ENCODE assay signal across 1 cellular context in the genomic region with DNA sequence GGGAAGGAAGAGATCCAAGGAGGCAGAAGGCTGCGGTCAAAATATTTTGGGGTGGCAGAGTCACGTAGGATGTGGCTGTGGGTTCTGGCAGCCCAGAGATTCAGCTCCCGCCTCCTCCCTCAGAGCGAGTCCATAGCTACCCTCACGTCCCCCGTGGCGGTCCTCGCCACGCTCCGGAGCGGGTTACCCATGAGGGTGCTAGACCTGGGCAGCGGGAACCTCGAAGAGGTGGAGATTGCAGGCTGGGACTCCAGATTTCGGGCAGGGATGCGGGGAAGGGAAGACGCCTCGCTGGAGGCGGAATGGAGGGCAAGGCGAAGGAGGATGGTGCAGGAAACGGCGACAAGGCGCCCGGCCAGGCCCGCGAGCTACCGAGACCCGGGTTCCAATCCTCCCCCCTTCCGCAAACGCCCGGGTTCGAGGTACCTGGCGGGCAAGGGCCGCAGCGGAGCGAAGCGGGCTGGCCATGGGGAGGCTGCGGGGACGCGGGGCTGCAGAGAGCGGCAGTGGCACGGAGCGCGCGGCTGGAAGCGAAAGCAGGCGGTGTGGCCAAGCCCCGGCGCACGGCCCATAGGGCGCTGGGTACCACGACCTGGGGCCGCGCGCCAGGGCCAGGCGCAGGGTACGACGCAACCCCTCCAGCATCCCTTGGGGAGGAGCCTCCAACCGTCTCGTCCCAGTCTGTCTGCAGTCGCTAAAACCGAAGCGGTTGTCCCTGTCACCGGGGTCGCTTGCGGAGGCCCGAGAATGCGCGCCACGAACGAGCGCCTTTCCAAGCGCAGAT.
TF ChIP-seq lines count a peak whose summit lies in the region.

No MANE protein-coding gene starts in this region.

TF ChIP-seq in GM23338, 12 proteins besides CTCF, POLR2A, EP300 and RAD21 (continued from another document):
- TF ChIP-seq, protein P1, sequence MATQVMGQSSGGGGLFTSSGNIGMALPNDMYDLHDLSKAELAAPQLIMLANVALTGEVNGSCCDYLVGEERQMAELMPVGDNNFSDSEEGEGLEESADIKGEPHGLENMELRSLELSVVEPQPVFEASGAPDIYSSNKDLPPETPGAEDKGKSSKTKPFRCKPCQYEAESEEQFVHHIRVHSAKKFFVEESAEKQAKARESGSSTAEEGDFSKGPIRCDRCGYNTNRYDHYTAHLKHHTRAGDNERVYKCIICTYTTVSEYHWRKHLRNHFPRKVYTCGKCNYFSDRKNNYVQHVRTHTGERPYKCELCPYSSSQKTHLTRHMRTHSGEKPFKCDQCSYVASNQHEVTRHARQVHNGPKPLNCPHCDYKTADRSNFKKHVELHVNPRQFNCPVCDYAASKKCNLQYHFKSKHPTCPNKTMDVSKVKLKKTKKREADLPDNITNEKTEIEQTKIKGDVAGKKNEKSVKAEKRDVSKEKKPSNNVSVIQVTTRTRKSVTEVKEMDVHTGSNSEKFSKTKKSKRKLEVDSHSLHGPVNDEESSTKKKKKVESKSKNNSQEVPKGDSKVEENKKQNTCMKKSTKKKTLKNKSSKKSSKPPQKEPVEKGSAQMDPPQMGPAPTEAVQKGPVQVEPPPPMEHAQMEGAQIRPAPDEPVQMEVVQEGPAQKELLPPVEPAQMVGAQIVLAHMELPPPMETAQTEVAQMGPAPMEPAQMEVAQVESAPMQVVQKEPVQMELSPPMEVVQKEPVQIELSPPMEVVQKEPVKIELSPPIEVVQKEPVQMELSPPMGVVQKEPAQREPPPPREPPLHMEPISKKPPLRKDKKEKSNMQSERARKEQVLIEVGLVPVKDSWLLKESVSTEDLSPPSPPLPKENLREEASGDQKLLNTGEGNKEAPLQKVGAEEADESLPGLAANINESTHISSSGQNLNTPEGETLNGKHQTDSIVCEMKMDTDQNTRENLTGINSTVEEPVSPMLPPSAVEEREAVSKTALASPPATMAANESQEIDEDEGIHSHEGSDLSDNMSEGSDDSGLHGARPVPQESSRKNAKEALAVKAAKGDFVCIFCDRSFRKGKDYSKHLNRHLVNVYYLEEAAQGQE (IDR thresholded peaks at IDR 0.05; ENCODE audit: unreplicated experiment), result no peak
- no peak for TF ChIP-seq JUNB (IDR thresholded peaks at IDR 0.05; ENCODE audit: unreplicated experiment)
- TF ChIP-seq POLR2AphosphoS5 (IDR thresholded peaks at IDR 0.05; ENCODE audit: low read depth), result peak; percentile 31; the same call in 1 of the 2 replicates
